ENCODE assay signal across 18 cellular contexts in genomic region chr10:49037187-49037586, GRCh38.
A peak's percentile ranks its signal among the peaks of the same experiment; 100 is the strongest.
DNase-seq lines count a peak whose midpoint lies in the region; ATAC-seq and TF ChIP-seq lines count a peak whose summit lies in the region.
"Had no signal": no experiment of that assay in that cellular context is flagged by ENCODE, and none has a peak within 500 bp of the region (broad histone marks: within the 10 kb centered on the region; RNA-seq: fewer than 3 reads in every experiment).

No MANE protein-coding gene starts in this region.

- H3K27ac ChIP-seq in PC-3 (ENCODE audit: low read length) (peak overlapping the region; percentile 14), uterus (no peak overlapping the region)
- H3K27ac ChIP-seq: BLaER1 treated with 17β-estradiol and CSF1 and Interleukin-3, amounts not matched to agents 10 nM and 100 nM; cardiac muscle cell; lower lobe of right lung; SJSA1; tibial artery had no signal

- H3F3A ChIP-seq in PC-3 (ENCODE audit: low read length, unreplicated experiment), result no peaks in the 10 kb centered on the region

- DNase-seq in GM03348 (ENCODE audit: low spot score), result peak; percentile 43
- peak; percentile 93 for DNase-seq in PC-3
- DNase-seq in cardiac fibroblast (ENCODE audit: low read depth in 2 of 2), result peak; percentile 8 to 19
- peak; percentile 94 for DNase-seq in renal cortical epithelial cell (ENCODE audit: low read depth)
- DNase-seq in uterus, result no peak
- no peak for DNase-seq in NCI-H524 (lab: John Stamatoyannopoulos, UW)
- DNase-seq in activated T-cell treated with anti-CD3 and anti-CD28 coated beads, Interleukin-2, amount 50 U/mL, for 48 hours, result no peak
- no peak for DNase-seq in NCI-H1105 treated with DMSO at 0.1 percent for 48 hours (lab: John Stamatoyannopoulos, UW)
- DNase-seq: activated CD4-positive, alpha-beta T cell treated with anti-CD3 and anti-CD28 coated beads for 36 hours; DMS79 treated with DMSO at 0.1 percent for 48 hours; effector CD4-positive, alpha-beta T cell; lower lobe of right lung; NCI-H1436 treated with DMSO at 0.1 percent for 48 hours; NCI-H345; tibial artery had no signal

- H3K36me3 ChIP-seq in PC-3 (ENCODE audit: low read depth, low read length) (no peaks in the 10 kb centered on the region), uterus (no peaks in the 10 kb centered on the region)
- H3K36me3 ChIP-seq: BLaER1 treated with 17β-estradiol and CSF1 and Interleukin-3, amounts not matched to agents 10 nM and 100 nM; cardiac muscle cell; lower lobe of right lung; SJSA1 had no signal

- peaks cover 17% of the 10 kb centered on the region; the same call in 1 of the 2 replicates for H3K27me3 ChIP-seq in PC-3 (ENCODE audit: low read length)
- H3K27me3 ChIP-seq in uterus, result no peaks in the 10 kb centered on the region
- H3K27me3 ChIP-seq: BLaER1 treated with 17β-estradiol and CSF1 and Interleukin-3, amounts not matched to agents 10 nM and 100 nM; cardiac muscle cell; SJSA1; tibial artery had no signal

- intact Hi-C loops in PC-3 (cut with micrococcal nuclease), result no loop called here
- intact Hi-C loops in uterus (cut with DNase I; ENCODE audit: low total_unique reads), result no loop called here

- H3K9ac ChIP-seq in PC-3 (ENCODE audit: low read length), result no peak overlapping the region
- H3K9ac ChIP-seq: BLaER1 treated with 17β-estradiol and CSF1 and Interleukin-3, amounts not matched to agents 10 nM and 100 nM had no signal

- POLR2A ChIA-PET in PC-3 (lab: Charles Lee; ENCODE audit: unreplicated experiment), result no interaction called here

- TF ChIP-seq CTCF in PC-3 (conservative IDR thresholded peaks at IDR 0.05; ENCODE audit: low read depth, low read length) (peak; percentile 43; the same call in 1 of the 2 replicates), cardiac fibroblast (IDR thresholded peaks at IDR 0.05; ENCODE audit: low read depth, low read length) (no peak), uterus (IDR thresholded peaks at IDR 0.05) (no peak)

- H3K79me2 ChIP-seq in PC-3 (ENCODE audit: low read length), result no peaks in the 10 kb centered on the region

- H2AFZ ChIP-seq in PC-3 (ENCODE audit: low read length), result no peak overlapping the region

- H4K20me1 ChIP-seq in PC-3 (ENCODE audit: low read length), result no peaks in the 10 kb centered on the region
- H4K20me1 ChIP-seq: BLaER1 treated with 17β-estradiol and CSF1 and Interleukin-3, amounts not matched to agents 10 nM and 100 nM had no signal

- H3K4me2 ChIP-seq in PC-3 (ENCODE audit: low read length), result peak overlapping the region; percentile 31
- H3K4me2 ChIP-seq: BLaER1 treated with 17β-estradiol and CSF1 and Interleukin-3, amounts not matched to agents 10 nM and 100 nM had no signal

- H3K4me1 ChIP-seq in PC-3 (ENCODE audit: insufficient read depth, low read length) (peaks cover 7% of the 10 kb centered on the region), uterus (no peaks in the 10 kb centered on the region)
- H3K4me1 ChIP-seq: BLaER1 treated with 17β-estradiol and CSF1 and Interleukin-3, amounts not matched to agents 10 nM and 100 nM; lower lobe of right lung; SJSA1; tibial artery had no signal

- H3K9me2 ChIP-seq in PC-3 (replicated peaks; ENCODE audit: low read length), result no peaks in the 10 kb centered on the region

- CTCF ChIA-PET in PC-3 (lab: Charles Lee), result interaction anchor here (0.5 kb wide), 1 partner anchor 58 kb away, joined by 11 read pairs; no protein-coding TSS in a partner anchor

- H3K9me3 ChIP-seq in PC-3 (ENCODE audit: low read length) (no peaks in the 10 kb centered on the region), uterus (no peaks in the 10 kb centered on the region)
- H3K9me3 ChIP-seq: lower lobe of right lung, SJSA1, tibial artery had no signal

- H3K4me3 ChIP-seq in PC-3 (ENCODE audit: low read length) (no peak overlapping the region), cardiac fibroblast (replicated peaks in 1 of 2; ENCODE audit: low read depth in 2 of 2, low read length in 2 of 2) (no peak overlapping the region), uterus (no peak overlapping the region)
- H3K4me3 ChIP-seq: BLaER1 treated with 17β-estradiol and CSF1 and Interleukin-3, amounts not matched to agents 10 nM and 100 nM; cardiac muscle cell; lower lobe of right lung; SJSA1; tibial artery had no signal

- BruUV-seq in PC-3 (replicated peaks; lab: Mats Ljungman, UMichigan), result no TSS peak

- TF ChIP-seq POLR2A in uterus (IDR thresholded peaks at IDR 0.05), result no peak

- ATAC-seq in PC-3, result peak; percentile 38
- ATAC-seq: activated CD4-positive, alpha-beta T cell treated with anti-CD3 and anti-CD28 coated beads for 36 hours; lower lobe of right lung had no signal

Comparison
In these comparisons a context has a peak if more than half of its experiments do, and no peak if none do; other contexts are left out.
1. DNase-seq: peak in GM03348 (single experiment), PC-3 (single experiment), cardiac fibroblast (2 of 2) and renal cortical epithelial cell (single experiment); none in uterus (0 of 2), NCI-H524 (0 of 2), activated T-cell treated with anti-CD3 and anti-CD28 coated beads, Interleukin-2, amount 50 U/mL, for 48 hours (0 of 2) and NCI-H1105 treated with DMSO at 0.1 percent for 48 hours (single experiment).